ENCODE assay signal across 24 cellular contexts in the genomic region with DNA sequence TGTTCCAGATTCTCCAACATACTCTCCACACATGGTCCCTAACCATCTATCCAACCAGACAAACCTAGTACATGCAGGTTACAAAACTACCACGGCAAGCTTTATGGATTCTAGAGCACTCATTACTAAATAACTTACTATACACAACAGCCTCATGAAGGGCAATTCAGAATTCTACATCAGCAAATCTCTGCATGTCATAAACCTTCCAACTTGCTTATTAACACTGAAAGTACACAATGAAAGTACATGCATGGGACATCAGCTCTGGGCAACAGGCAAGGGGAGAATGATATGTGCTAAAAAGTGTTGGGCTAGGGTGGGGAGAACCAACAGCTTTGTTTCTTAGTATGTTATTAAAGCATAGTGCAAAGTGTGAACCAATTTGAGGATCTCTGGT.
"Had no signal": no experiment of that assay in that cellular context is flagged by ENCODE, and none has a peak within 500 bp of the region (broad histone marks: within the 10 kb centered on the region; RNA-seq: fewer than 3 reads in every experiment).

No MANE protein-coding gene starts in this region.

- H3K36me3 Mint-ChIP-seq: activated CD8-positive, alpha-beta memory T cell treated with anti-CD3 and anti-CD28 coated beads, Interleukin-2, amount 10 ng/mL, durations not matched to agents 7 days and 5 days; activated naive CD4-positive, alpha-beta T cell treated with anti-CD3 and anti-CD28 coated beads, Interleukin-2, amount 50 U/mL, for 24 hours had no signal

- ATAC-seq: activated CD8-positive, alpha-beta memory T cell treated with anti-CD3 and anti-CD28 coated beads, Interleukin-2, amount 10 ng/mL, durations not matched to agents 7 days and 5 days; PC-3; T-helper 17 cell had no signal

- DNase-seq: activated B cell treated with CpG ODN at 0.5 μM for 24 hours; activated CD4-positive, alpha-beta T cell treated with anti-CD3 and anti-CD28 coated beads for 1 hour; activated CD4-positive, alpha-beta T cell treated with anti-CD3 and anti-CD28 coated beads, Interleukin-2, amount 10 ng/mL, durations not matched to agents 24 days and 14 days; activated CD4-positive, alpha-beta T cell treated with anti-CD3 and anti-CD28 coated beads, Interleukin-2, amount 50 U/mL, for 48 hours; activated CD8-positive, alpha-beta memory T cell treated with anti-CD3 and anti-CD28 coated beads, Interleukin-2, amount 10 ng/mL, durations not matched to agents 7 days and 5 days; activated effector memory CD4-positive, alpha-beta T cell treated with Interleukin-2 at 50 U/mL for 16 hours; activated naive CD4-positive, alpha-beta T cell; activated T-cell treated with anti-CD3 and anti-CD28 coated beads, Interleukin-2, amount 50 U/mL, for 24 hours; aorta; central memory CD4-positive, alpha-beta T cell; Karpas-422; NCI-H1105 treated with DMSO at 0.1 percent for 48 hours; NCI-H1436 treated with DMSO at 0.1 percent for 48 hours; NCI-H187; NCI-H2081; NCI-H2227 treated with DMSO at 0.1 percent for 48 hours; NCI-H526; NCI-H774; PC-3; SHP77 treated with DMSO at 0.1 percent for 48 hours; T-helper 17 cell; T-helper 9 cell had no signal

- H3K27ac Mint-ChIP-seq: activated B cell treated with CpG ODN at 0.5 μM for 24 hours; activated CD4-positive, alpha-beta T cell treated with anti-CD3 and anti-CD28 coated beads, Interleukin-2, amount 10 ng/mL, durations not matched to agents 24 days and 14 days; activated CD8-positive, alpha-beta memory T cell treated with anti-CD3 and anti-CD28 coated beads, Interleukin-2, amount 10 ng/mL, durations not matched to agents 7 days and 5 days; activated naive CD4-positive, alpha-beta T cell treated with anti-CD3 and anti-CD28 coated beads, Interleukin-2, amount 50 U/mL, for 24 hours; activated T-cell treated with anti-CD3 and anti-CD28 coated beads, Interleukin-2, amount 50 U/mL, for 24 hours; activated T-helper 1 cell treated with anti-CD3 and anti-CD28 coated beads, Interleukin-12 subunit alpha, Interleukin-12 subunit beta, Interleukin-2, Interleukin-4 antibody, amounts not matched to agents 30 ng/mL and 10 ng/mL and 1 ng/mL, durations not matched to agents 14 hours and 24 hours and 36 hours; T-helper 17 cell had no signal

- H3K4me3 Mint-ChIP-seq: activated B cell treated with CpG ODN at 0.5 μM for 24 hours; activated CD4-positive, alpha-beta T cell treated with anti-CD3 and anti-CD28 coated beads, Interleukin-2, amount 10 ng/mL, durations not matched to agents 24 days and 14 days; activated CD8-positive, alpha-beta memory T cell treated with anti-CD3 and anti-CD28 coated beads, Interleukin-2, amount 10 ng/mL, durations not matched to agents 7 days and 5 days; activated naive CD4-positive, alpha-beta T cell treated with anti-CD3 and anti-CD28 coated beads, Interleukin-2, amount 50 U/mL, for 24 hours; activated T-cell treated with anti-CD3 and anti-CD28 coated beads, Interleukin-2, amount 50 U/mL, for 24 hours; activated T-helper 1 cell treated with anti-CD3 and anti-CD28 coated beads, Interleukin-12 subunit alpha, Interleukin-12 subunit beta, Interleukin-2, Interleukin-4 antibody, amounts not matched to agents 30 ng/mL and 10 ng/mL and 1 ng/mL, durations not matched to agents 14 hours and 24 hours and 36 hours; T-helper 17 cell had no signal

- H3K4me1 Mint-ChIP-seq: activated CD8-positive, alpha-beta memory T cell treated with anti-CD3 and anti-CD28 coated beads, Interleukin-2, amount 10 ng/mL, durations not matched to agents 7 days and 5 days; T-helper 17 cell had no signal

- H3K9me3 Mint-ChIP-seq: activated B cell treated with CpG ODN at 0.5 μM for 24 hours; activated CD4-positive, alpha-beta T cell treated with anti-CD3 and anti-CD28 coated beads, Interleukin-2, amount 10 ng/mL, durations not matched to agents 24 days and 14 days; activated naive CD4-positive, alpha-beta T cell treated with anti-CD3 and anti-CD28 coated beads, Interleukin-2, amount 50 U/mL, for 24 hours; activated T-cell treated with anti-CD3 and anti-CD28 coated beads, Interleukin-2, amount 50 U/mL, for 24 hours had no signal

- H3K27me3 Mint-ChIP-seq: activated B cell treated with CpG ODN at 0.5 μM for 24 hours; activated CD4-positive, alpha-beta T cell treated with anti-CD3 and anti-CD28 coated beads, Interleukin-2, amount 10 ng/mL, durations not matched to agents 24 days and 14 days; activated CD8-positive, alpha-beta memory T cell treated with anti-CD3 and anti-CD28 coated beads, Interleukin-2, amount 10 ng/mL, durations not matched to agents 7 days and 5 days; activated naive CD4-positive, alpha-beta T cell treated with anti-CD3 and anti-CD28 coated beads, Interleukin-2, amount 50 U/mL, for 24 hours; activated T-cell treated with anti-CD3 and anti-CD28 coated beads, Interleukin-2, amount 50 U/mL, for 24 hours; T-helper 17 cell had no signal
